12 cellular contexts compared by ENCODE assay signal in genomic region chr1:21077085-21077484, GRCh38.
DNase-seq lines count a peak whose midpoint lies in the region; ATAC-seq and TF ChIP-seq lines count a peak whose summit lies in the region.
"Had no signal": no experiment of that assay in that cellular context is flagged by ENCODE, and none has a peak within 500 bp of the region (broad histone marks: within the 10 kb centered on the region; RNA-seq: fewer than 3 reads in every experiment).

No MANE protein-coding gene starts in this region.

- H3K4me3 ChIP-seq in AG10803 (ENCODE audit: low read length), result no peak overlapping the region
- no peak overlapping the region for H3K4me3 ChIP-seq in astrocyte of the spinal cord (ENCODE audit: low read depth, low read length)
- no peak overlapping the region for H3K4me3 ChIP-seq in ascending aorta
- H3K4me3 ChIP-seq: thyroid gland had no signal

- no peaks in the 10 kb centered on the region for H3K9me3 ChIP-seq in ascending aorta
- H3K9me3 ChIP-seq: thyroid gland had no signal

- intact Hi-C loops in ascending aorta (cut with DNase I), result no loop called here

- H3K36me3 ChIP-seq in ascending aorta, result no peaks in the 10 kb centered on the region
- H3K36me3 ChIP-seq: thyroid gland had no signal

- DNase-seq in AG10803 (ENCODE audit: low read depth) (peak; percentile 65), LHCN-M2 (ENCODE audit: low read depth) (peak; percentile 43), astrocyte of the spinal cord (ENCODE audit: low read depth, low spot score) (peak; percentile 26), iris pigment epithelial cell (ENCODE audit: low read depth) (peak; percentile 79), ascending aorta (ENCODE audit: low spot score in 2 of 2) (no peak), GM19240 (ENCODE audit: insufficient read length, low spot score) (no peak), NCI-H748 treated with DMSO at 0.1 percent for 48 hours (lab: John Stamatoyannopoulos, UW) (no peak)
- DNase-seq: endodermal cell, NCI-H1105 treated with DMSO at 0.1 percent for 48 hours, thyroid gland had no signal

- in situ Hi-C loops in astrocyte of the spinal cord (cut with HindIII; ENCODE audit: low sequenced_read_pairs), result no loop called here

- H3K27ac ChIP-seq in ascending aorta, result no peak overlapping the region
- H3K27ac ChIP-seq: thyroid gland had no signal

- TF ChIP-seq CTCF in AG10803 (conservative IDR thresholded peaks at IDR 0.05; ENCODE audit: low read length) (no peak), astrocyte of the spinal cord (IDR thresholded peaks at IDR 0.05; ENCODE audit: low read depth, low read length) (no peak), ascending aorta (IDR thresholded peaks at IDR 0.05) (no peak)

- H3K4me1 ChIP-seq in ascending aorta, result peaks cover 0 to 3% of the 10 kb centered on the region in 2 donors

- no peaks in the 10 kb centered on the region for H3K27me3 ChIP-seq in ascending aorta
- H3K27me3 ChIP-seq: thyroid gland had no signal

- ATAC-seq in GM21737 (IDR thresholded peaks at IDR 0.05; ENCODE audit: unreplicated experiment), result no peak
- ATAC-seq: sciatic nerve had no signal

Comparison
In these comparisons a context has a peak if more than half of its experiments do, and no peak if none do; other contexts are left out.
1. DNase-seq: peak in AG10803 (single experiment), LHCN-M2 (single experiment), astrocyte of the spinal cord (single experiment) and iris pigment epithelial cell (single experiment); none in ascending aorta (0 of 2), GM19240 (single experiment) and NCI-H748 treated with DMSO at 0.1 percent for 48 hours (single experiment).